In genomic region chr4:26178874-26179273, GRCh38 we compare ENCODE assay signal across 13 cellular contexts.
DNase-seq lines count a peak whose midpoint lies in the region; ATAC-seq and TF ChIP-seq lines count a peak whose summit lies in the region.
"Had no signal": no experiment of that assay in that cellular context is flagged by ENCODE, and none has a peak within 500 bp of the region (broad histone marks: within the 10 kb centered on the region; RNA-seq: fewer than 3 reads in every experiment).

No MANE protein-coding gene starts in this region.

- peaks cover 0 to 16% of the 10 kb centered on the region in 2 donors for H3K9me3 Mint-ChIP-seq in activated naive CD4-positive, alpha-beta T cell treated with anti-CD3 and anti-CD28 coated beads, Interleukin-2, amount 50 U/mL, for 72 hours

- no peak for DNase-seq in activated naive CD4-positive, alpha-beta T cell treated with anti-CD3 and anti-CD28 coated beads, Interleukin-2, amount 50 U/mL, for 72 hours (ENCODE audit: low spot score in 2 of 2)
- no peak for DNase-seq in activated naive CD4-positive, alpha-beta T cell treated with anti-CD3 and anti-CD28 coated beads, Interleukin-2, amount 50 U/mL, for 16 hours
- DNase-seq in fibroblast of mammary gland (ENCODE audit: low read depth) (peak; percentile 42), transverse colon (peak; percentile 28), NCI-H1417 (lab: John Stamatoyannopoulos, UW) (no peak)
- DNase-seq: activated CD4-positive, CD25-positive, alpha-beta regulatory T cell; NCI-H1930; pancreas; RPMI8226 had no signal

- WGBS in transverse colon (ENCODE audit: low coverage in 1 of 2), 2 donors = 70 to 72% methylated on average over 2 to 6 of the region's 6 CpGs

- H3K27ac Mint-ChIP-seq in activated naive CD4-positive, alpha-beta T cell treated with anti-CD3 and anti-CD28 coated beads, Interleukin-2, amount 50 U/mL, for 72 hours = peak overlapping the region in 1 of 2 donors; percentile 84
- H3K27ac Mint-ChIP-seq: B cell had no signal

- H3K27ac ChIP-seq in transverse colon = no peak overlapping the region
- H3K27ac ChIP-seq: pancreas had no signal

- in situ Hi-C loops in transverse colon (cut with MboI; ENCODE audit: low pct_ligation_motif_present in 1 of 4, low pct_unique_long_range_greater_than_20kb in 1 of 4, low sequenced_read_pairs in 3 of 4) = no loop called here

- peaks cover 0 to 14% (median 3%) of the 10 kb centered on the region in 4 donors for H3K4me1 ChIP-seq in transverse colon
- H3K4me1 ChIP-seq: pancreas had no signal

- ATAC-seq in activated naive CD4-positive, alpha-beta T cell treated with anti-CD3 and anti-CD28 coated beads, Interleukin-2, amount 50 U/mL, for 72 hours = peak; percentile 39 to 53
- ATAC-seq in HG02981 (IDR thresholded peaks at IDR 0.05; ENCODE audit: unreplicated experiment) = peak; percentile 26
- no peak for ATAC-seq in GM19324 (IDR thresholded peaks at IDR 0.05; ENCODE audit: low FRiP score, unreplicated experiment)
- ATAC-seq in HG03457 (IDR thresholded peaks at IDR 0.05; ENCODE audit: unreplicated experiment) = no peak
- ATAC-seq: pancreas had no signal

- H3K4me3 ChIP-seq in fibroblast of mammary gland (ENCODE audit: control insufficient read depth, low read depth, low read length) = no peak overlapping the region
- no peak overlapping the region for H3K4me3 ChIP-seq in transverse colon
- H3K4me3 ChIP-seq: pancreas had no signal

- intact Hi-C loops in transverse colon (cut with DNase I; ENCODE audit: low total_unique reads) = no loop called here

- H3K9me3 ChIP-seq in transverse colon = no peaks in the 10 kb centered on the region
- H3K9me3 ChIP-seq: pancreas had no signal

- TF ChIP-seq POLR2A in transverse colon (IDR thresholded peaks at IDR 0.05) = no peak

- no peak for TF ChIP-seq EP300 in transverse colon (IDR thresholded peaks at IDR 0.05; ENCODE audit: low read depth)

- TF ChIP-seq CTCF in fibroblast of mammary gland (conservative IDR thresholded peaks at IDR 0.05; ENCODE audit: control insufficient read depth, insufficient read depth, low read depth, low read length) = no peak
- TF ChIP-seq CTCF in transverse colon (IDR thresholded peaks at IDR 0.05) = no peak

- H3K36me3 ChIP-seq in transverse colon = no peaks in the 10 kb centered on the region
- H3K36me3 ChIP-seq: pancreas had no signal

- H3K27me3 ChIP-seq in transverse colon = no peaks in the 10 kb centered on the region
- H3K27me3 ChIP-seq: pancreas had no signal

- H3K36me3 Mint-ChIP-seq in activated naive CD4-positive, alpha-beta T cell treated with anti-CD3 and anti-CD28 coated beads, Interleukin-2, amount 50 U/mL, for 72 hours = peaks cover 0 to 33% of the 10 kb centered on the region in 2 donors

Comparison
In these comparisons a context has a peak if more than half of its experiments do, and no peak if none do; other contexts are left out.
1. ATAC-seq: peak in activated naive CD4-positive, alpha-beta T cell treated with anti-CD3 and anti-CD28 coated beads, Interleukin-2, amount 50 U/mL, for 72 hours (2 of 2) and HG02981 (single experiment); none in GM19324 (single experiment) and HG03457 (single experiment).
2. DNase-seq: peak in fibroblast of mammary gland (single experiment) and transverse colon (single experiment); none in activated naive CD4-positive, alpha-beta T cell treated with anti-CD3 and anti-CD28 coated beads, Interleukin-2, amount 50 U/mL, for 72 hours (0 of 2), activated naive CD4-positive, alpha-beta T cell treated with anti-CD3 and anti-CD28 coated beads, Interleukin-2, amount 50 U/mL, for 16 hours (single experiment) and NCI-H1417 (0 of 3).